In genomic region chr3:127172670-127173515, GRCh38 we compare ENCODE assay signal across 10 cellular contexts. TPM values are rescaled to one million over a fixed set of nuclear protein-coding genes. Genes with fewer than 3 reads are reported as not detected.
DNase-seq lines count a peak whose midpoint lies in the region; ATAC-seq and TF ChIP-seq lines count a peak whose summit lies in the region.
"Had no signal": no experiment of that assay in that cellular context is flagged by ENCODE, and none has a peak within 500 bp of the region (broad histone marks: within the 10 kb centered on the region; RNA-seq: fewer than 3 reads in every experiment).

No MANE protein-coding gene starts in this region.

- H2AFZ ChIP-seq in neural progenitor cell (replicated peaks) = no peak overlapping the region

- peak; percentile 85 for DNase-seq in DMS79 (lab: John Stamatoyannopoulos, UW)
- DNase-seq in NCI-H1436 (lab: John Stamatoyannopoulos, UW) = peak; percentile 75
- peak; percentile 38 to 55 for DNase-seq in cardiac fibroblast (ENCODE audit: low read depth in 2 of 2)
- no peak for DNase-seq in neural progenitor cell (ENCODE audit: low spot score)
- DNase-seq in activated gamma-delta T cell treated with Interleukin-2 at 50 U/mL for 16 hours = no peak
- DNase-seq in activated naive CD4-positive, alpha-beta T cell treated with anti-CD3 and anti-CD28 coated beads for 36 hours = no peak
- no peak for DNase-seq in erythroblast (lab: John Stamatoyannopoulos, UW)
- DNase-seq: activated T-cell treated with anti-CD3 and anti-CD28 coated beads, Interleukin-2, amount 50 U/mL, for 4 hours; MV-4-11 had no signal

- peaks cover 13% of the 10 kb centered on the region for H3K27me3 Mint-ChIP-seq in neural progenitor cell (ENCODE audit: insufficient read depth, low read depth)
- H3K27me3 Mint-ChIP-seq in activated naive CD4-positive, alpha-beta T cell treated with anti-CD3 and anti-CD28 coated beads for 36 hours (ENCODE audit: low read depth) = peaks cover 25% of the 10 kb centered on the region

- no peak overlapping the region for H3K4me3 ChIP-seq in cardiac fibroblast (replicated peaks in 1 of 2; ENCODE audit: low read depth in 2 of 2, low read length in 2 of 2)
- no peak overlapping the region for H3K4me3 ChIP-seq in neural progenitor cell

- no peak overlapping the region for H3K4me3 Mint-ChIP-seq in neural progenitor cell
- no peak overlapping the region for H3K4me3 Mint-ChIP-seq in activated naive CD4-positive, alpha-beta T cell treated with anti-CD3 and anti-CD28 coated beads for 36 hours
- H3K4me3 Mint-ChIP-seq: activated T-cell treated with anti-CD3 and anti-CD28 coated beads, Interleukin-2, amount 50 U/mL, for 4 hours had no signal

- H3K9ac ChIP-seq in neural progenitor cell = no peak overlapping the region

- CTCF ChIA-PET in activated naive CD4-positive, alpha-beta T cell treated with anti-CD3 and anti-CD28 coated beads for 36 hours (lab: Charles Lee) = no interaction called here

- H3K27ac Mint-ChIP-seq in neural progenitor cell = peak overlapping the region; percentile 61
- H3K27ac Mint-ChIP-seq in activated naive CD4-positive, alpha-beta T cell treated with anti-CD3 and anti-CD28 coated beads for 36 hours = no peak overlapping the region

- no peaks in the 10 kb centered on the region for H3K9me3 ChIP-seq in neural progenitor cell (ENCODE audit: low read depth)

- ATAC-seq in HG02981 (IDR thresholded peaks at IDR 0.05; ENCODE audit: unreplicated experiment) = no peak
- ATAC-seq: activated T-cell treated with anti-CD3 and anti-CD28 coated beads, Interleukin-2, amount 50 U/mL, for 4 hours had no signal

- peaks cover 6% of the 10 kb centered on the region for H3K9me3 Mint-ChIP-seq in neural progenitor cell
- no peaks in the 10 kb centered on the region for H3K9me3 Mint-ChIP-seq in activated naive CD4-positive, alpha-beta T cell treated with anti-CD3 and anti-CD28 coated beads for 36 hours
- H3K9me3 Mint-ChIP-seq: activated T-cell treated with anti-CD3 and anti-CD28 coated beads, Interleukin-2, amount 50 U/mL, for 4 hours had no signal

- H3K27ac ChIP-seq in neural progenitor cell = no peak overlapping the region

- no peaks in the 10 kb centered on the region for H3F3A ChIP-seq in neural progenitor cell (ENCODE audit: low read depth)

- H3K79me2 ChIP-seq in neural progenitor cell (ENCODE audit: low read depth) = no peaks in the 10 kb centered on the region

- no peak for TF ChIP-seq POLR2A in erythroblast (IDR thresholded peaks at IDR 0.05; ENCODE audit: low read length)

- H3K36me3 Mint-ChIP-seq in neural progenitor cell = no peaks in the 10 kb centered on the region
- no peaks in the 10 kb centered on the region for H3K36me3 Mint-ChIP-seq in activated naive CD4-positive, alpha-beta T cell treated with anti-CD3 and anti-CD28 coated beads for 36 hours (ENCODE audit: low read depth)

- H3K4me1 ChIP-seq in neural progenitor cell = no peaks in the 10 kb centered on the region

- intact Hi-C loops in activated naive CD4-positive, alpha-beta T cell treated with anti-CD3 and anti-CD28 coated beads for 36 hours (cut with micrococcal nuclease) = no loop called here

- peaks cover 34% of the 10 kb centered on the region for H3K4me1 Mint-ChIP-seq in neural progenitor cell
- H3K4me1 Mint-ChIP-seq in activated naive CD4-positive, alpha-beta T cell treated with anti-CD3 and anti-CD28 coated beads for 36 hours (ENCODE audit: low read depth) = no peaks in the 10 kb centered on the region

- H3K4me2 ChIP-seq in neural progenitor cell = no peak overlapping the region

- H3K27me3 ChIP-seq in neural progenitor cell = no peaks in the 10 kb centered on the region

- TF ChIP-seq CTCF in cardiac fibroblast (IDR thresholded peaks at IDR 0.05; ENCODE audit: low read depth, low read length) = no peak
- TF ChIP-seq CTCF in neural progenitor cell (IDR thresholded peaks at IDR 0.05) = no peak

- no peaks in the 10 kb centered on the region for H4K20me1 ChIP-seq in neural progenitor cell (ENCODE audit: low read depth)

- no peaks in the 10 kb centered on the region for H3K36me3 ChIP-seq in neural progenitor cell

RNA-seq across cellular contexts. Expression of gene PRR23E, which starts 20.0 kb away (rescaled TPM):
- not detected in 2 replicates for total RNA-seq in neural progenitor cell (ENCODE audit: low replicate concordance)
- total RNA-seq in activated naive CD4-positive, alpha-beta T cell treated with anti-CD3 and anti-CD28 coated beads for 36 hours = not detected
- total RNA-seq: activated T-cell treated with anti-CD3 and anti-CD28 coated beads, Interleukin-2, amount 50 U/mL, for 4 hours had no signal

Comparison
In these comparisons a context has a peak if more than half of its experiments do, and no peak if none do; other contexts are left out.
1. DNase-seq: peak in DMS79 (single experiment), NCI-H1436 (single experiment) and cardiac fibroblast (2 of 2); none in neural progenitor cell (single experiment), activated gamma-delta T cell treated with Interleukin-2 at 50 U/mL for 16 hours (single experiment), activated naive CD4-positive, alpha-beta T cell treated with anti-CD3 and anti-CD28 coated beads for 36 hours (single experiment) and erythroblast (0 of 2).